ENCODE assay signal across 7 cellular contexts in genomic region chr10:133336131-133337078, GRCh38. TPM values are rescaled to one million over a fixed set of nuclear protein-coding genes. Genes with fewer than 3 reads are reported as not detected.
A peak's percentile ranks its signal among the peaks of the same experiment; 100 is the strongest.
DNase-seq lines count a peak whose midpoint lies in the region; ATAC-seq and TF ChIP-seq lines count a peak whose summit lies in the region.

CALY (minus strand) TSS chr10:133336896; CDS start chr10:133328989, 7,907 bp downstream.

- intact Hi-C loops in IMR-90 (cut with micrococcal nuclease) = no loop called here
- intact Hi-C loops in dorsolateral prefrontal cortex (cut with DNase I) = no loop called here

- H3K27me3 ChIP-seq in IMR-90 (ENCODE audit: control insufficient read depth, insufficient read depth, low read length) (peaks cover 50% of the 10 kb centered on the region), dorsolateral prefrontal cortex (peaks cover 0 to 32% (median 15%) of the 10 kb centered on the region in 45 donors), thoracic aorta (replicated peaks; ENCODE audit: insufficient read depth) (peaks cover 6% of the 10 kb centered on the region)

- WGBS in IMR-90 (ENCODE audit: extremely low coverage in 2 of 2, insufficient read length in 1 of 2), 2 experiments = 13% methylated on average over 42 of the region's 98 CpGs; no CpG with 5 or more reads in 1 of the 2 experiments

- H3K9me1 ChIP-seq in IMR-90 (ENCODE audit: insufficient read depth, low read length) = no peaks in the 10 kb centered on the region

- no peak for TF ChIP-seq POLR2A in IMR-90 (IDR thresholded peaks at IDR 0.05; ENCODE audit: low read depth, low read length)

- no peak within 1 kb of the TSS for H4K8ac ChIP-seq in IMR-90 (ENCODE audit: low read depth in 2 of 2, low read length in 2 of 2)

- no peak within 1 kb of the TSS for H2BK120ac ChIP-seq in IMR-90 (ENCODE audit: low read depth, low read length)

- peaks cover 36% of the 10 kb centered on the region for H3K27me3 Mint-ChIP-seq in activated CD4-positive, alpha-beta T cell treated with anti-CD3 and anti-CD28 coated beads, Interleukin-2, amount 10 ng/mL, durations not matched to agents 7 days and 5 days

- peak within 1 kb of the TSS; percentile 59 for H3K4me3 Mint-ChIP-seq in activated CD4-positive, alpha-beta T cell treated with anti-CD3 and anti-CD28 coated beads, Interleukin-2, amount 10 ng/mL, durations not matched to agents 7 days and 5 days

- in situ Hi-C loops in IMR-90 (cut with MboI; ENCODE audit: low sequenced_read_pairs) = no loop called here

- no peaks in the 10 kb centered on the region for H4K20me1 ChIP-seq in IMR-90 (ENCODE audit: insufficient read depth, low read length)

- H3K14ac ChIP-seq in IMR-90 (replicated peaks; ENCODE audit: low read depth, low read length) = no peak within 1 kb of the TSS

- H3K9me3 ChIP-seq in IMR-90 (ENCODE audit: control insufficient read depth, insufficient read depth, low read length) = no peaks in the 10 kb centered on the region; the same call in 1 of the 2 replicates
- no peaks in the 10 kb centered on the region for H3K9me3 ChIP-seq in thoracic aorta

- no peak within 1 kb of the TSS for H4K91ac ChIP-seq in IMR-90 (ENCODE audit: insufficient read depth, low read depth, low read length)

- ATAC-seq in IMR-90 (ENCODE audit: low read depth) (no peak), thoracic aorta (ENCODE audit: insufficient number of reproducible peaks, low FRiP score, low read depth) (no peak), HG02759 (IDR thresholded peaks at IDR 0.05; ENCODE audit: unreplicated experiment) (no peak)

- peak within 1 kb of the TSS; percentile 67 for H2BK5ac ChIP-seq in IMR-90 (ENCODE audit: low read depth, low read length, poor library complexity, severe bottlenecking)

- H3K27ac ChIP-seq in IMR-90 (ENCODE audit: insufficient read depth, low read length) = no peak within 1 kb of the TSS
- peak within 1 kb of the TSS in 57 of 59 donors; percentile 23 to 96 (median 83) for H3K27ac ChIP-seq in dorsolateral prefrontal cortex
- H3K27ac ChIP-seq in thoracic aorta = no peak within 1 kb of the TSS

- peak within 1 kb of the TSS; percentile 72 for H2AK9ac ChIP-seq in IMR-90 (replicated peaks; ENCODE audit: low read depth, low read length, poor library complexity)

- no peaks in the 10 kb centered on the region for H3K36me3 ChIP-seq in IMR-90 (ENCODE audit: control insufficient read depth, insufficient read depth, low read length)
- H3K36me3 ChIP-seq in thoracic aorta = no peaks in the 10 kb centered on the region

- H3K4me1 ChIP-seq in IMR-90 (ENCODE audit: control insufficient read depth, insufficient read depth, low read length) (peaks cover 3% of the 10 kb centered on the region; the same call in 1 of the 2 replicates), thoracic aorta (ENCODE audit: control insufficient read depth in 1 of 2, low read depth in 2 of 2) (peaks cover 17 to 22% of the 10 kb centered on the region in 2 donors)

- no peak within 1 kb of the TSS for H3K23ac ChIP-seq in IMR-90 (ENCODE audit: low read depth, low read length)

- H3K4ac ChIP-seq in IMR-90 (ENCODE audit: low read depth, low read length) = no peak within 1 kb of the TSS

- no peaks in the 10 kb centered on the region for H3K36me3 Mint-ChIP-seq in activated CD4-positive, alpha-beta T cell treated with anti-CD3 and anti-CD28 coated beads, Interleukin-2, amount 10 ng/mL, durations not matched to agents 7 days and 5 days (ENCODE audit: low read depth)

- POLR2A ChIA-PET in IMR-90 (lab: Charles Lee; ENCODE audit: unreplicated experiment) = no interaction called here
- POLR2A ChIA-PET in activated CD4-positive, alpha-beta T cell treated with anti-CD3 and anti-CD28 coated beads, Interleukin-2, amount 10 ng/mL, durations not matched to agents 7 days and 5 days (lab: Charles Lee) = no interaction called here

- H2BK20ac ChIP-seq in IMR-90 (ENCODE audit: low read depth, low read length) = no peak within 1 kb of the TSS

- no peak for TF ChIP-seq RAD21 in IMR-90 (IDR thresholded peaks at IDR 0.05; ENCODE audit: low read length)

- H3K79me1 ChIP-seq in IMR-90 (ENCODE audit: low read depth in 1 of 2, low read length in 2 of 2) = no peaks in the 10 kb centered on the region

- H4K5ac ChIP-seq in IMR-90 (ENCODE audit: low read depth, low read length) = no peak within 1 kb of the TSS

- H3K9me3 Mint-ChIP-seq in activated CD4-positive, alpha-beta T cell treated with anti-CD3 and anti-CD28 coated beads, Interleukin-2, amount 10 ng/mL, durations not matched to agents 7 days and 5 days = no peaks in the 10 kb centered on the region

- BruUV-seq in IMR-90 (replicated peaks; lab: Mats Ljungman, UMichigan) = no TSS peak

- TF ChIP-seq CTCF in IMR-90 (conservative IDR thresholded peaks at IDR 0.05; ENCODE audit: low read depth, low read length) = no peak
- TF ChIP-seq CTCF in dorsolateral prefrontal cortex (IDR thresholded peaks at IDR 0.05 in 54 of 56, conservative IDR thresholded peaks at IDR 0.05 in 2 of 56; ENCODE audit: low read depth in 1 of 56, partially characterized antibody in 56 of 56) = no peak
- TF ChIP-seq CTCF in thoracic aorta (IDR thresholded peaks at IDR 0.05) = no peak

- peak within 1 kb of the TSS; percentile 62 for H3K27ac Mint-ChIP-seq in activated CD4-positive, alpha-beta T cell treated with anti-CD3 and anti-CD28 coated beads, Interleukin-2, amount 10 ng/mL, durations not matched to agents 7 days and 5 days

- dilution Hi-C loops in IMR-90 (cut with HindIII; ENCODE audit: low sequenced_read_pairs, unreplicated experiment) = no loop called here

- H3K9ac ChIP-seq in IMR-90 (ENCODE audit: low read depth, low read length) = no peak within 1 kb of the TSS

- H2AK5ac ChIP-seq in IMR-90 (ENCODE audit: low read depth, low read length) = no peak within 1 kb of the TSS

- CTCF ChIA-PET in IMR-90 (lab: Yijun Ruan, JAX) = no interaction called here
- CTCF ChIA-PET in activated CD4-positive, alpha-beta T cell treated with anti-CD3 and anti-CD28 coated beads, Interleukin-2, amount 10 ng/mL, durations not matched to agents 7 days and 5 days (lab: Charles Lee) = interaction anchor here (1.2 kb wide), 1 partner anchor 29 kb away, joined by 4 read pairs; no protein-coding TSS in a partner anchor

- peak within 1 kb of the TSS; percentile 65 for H3K4me2 ChIP-seq in IMR-90 (ENCODE audit: low read depth, low read length)

- peak within 1 kb of the TSS; percentile 86 for H2AFZ ChIP-seq in IMR-90 (replicated peaks; ENCODE audit: low read length, poor library complexity)

- H3K56ac ChIP-seq in IMR-90 (ENCODE audit: extremely low read depth, insufficient read depth, low read length) = no peak within 1 kb of the TSS

- no peak within 1 kb of the TSS for H3K18ac ChIP-seq in IMR-90 (ENCODE audit: low read depth, low read length)

- peaks cover 3% of the 10 kb centered on the region for H3K4me1 Mint-ChIP-seq in activated CD4-positive, alpha-beta T cell treated with anti-CD3 and anti-CD28 coated beads, Interleukin-2, amount 10 ng/mL, durations not matched to agents 7 days and 5 days

- no peak within 1 kb of the TSS for H2BK15ac ChIP-seq in IMR-90 (ENCODE audit: low read depth, low read length)

- DNase-seq in IMR-90 = no peak
- DNase-seq in activated CD4-positive, alpha-beta T cell treated with anti-CD3 and anti-CD28 coated beads, Interleukin-2, amount 10 ng/mL, durations not matched to agents 7 days and 5 days = peak; percentile 89
- peak; percentile 70 to 96 (median 90) for DNase-seq in dorsolateral prefrontal cortex
- peak in 45 of 56 donors; percentile 26 to 93 (median 70) for DNase-seq in nucleus accumbens (lab: John Stamatoyannopoulos, UW)
- no peak for DNase-seq in thoracic aorta (ENCODE audit: low spot score)
- no peak for DNase-seq in AML-193 (lab: John Stamatoyannopoulos, UW)

- peak within 1 kb of the TSS; percentile 38 for H3K4me3 ChIP-seq in IMR-90 (ENCODE audit: insufficient read depth, low read depth, low read length)
- H3K4me3 ChIP-seq in dorsolateral prefrontal cortex = peak within 1 kb of the TSS; percentile 38 to 74 (median 60)
- H3K4me3 ChIP-seq in thoracic aorta = peak within 1 kb of the TSS; percentile 69

TF ChIP-seq in IMR-90, 13 proteins besides CTCF, POLR2A, EP300 and RAD21 (continues in another document):
- TF ChIP-seq MAFK (IDR thresholded peaks at IDR 0.05; ENCODE audit: low read depth, low read length) (no peak), FOS (IDR thresholded peaks at IDR 0.05; ENCODE audit: low read depth, low read length) (no peak), NFE2L2 (IDR thresholded peaks at IDR 0.05; ENCODE audit: low read depth, low read length) (no peak), RCOR1 (IDR thresholded peaks at IDR 0.05; ENCODE audit: insufficient replicate concordance, low read length) (no peak), CHD1 (IDR thresholded peaks at IDR 0.05; ENCODE audit: low read depth, low read length) (no peak), MAZ (IDR thresholded peaks at IDR 0.05; ENCODE audit: borderline replicate concordance, low read depth, low read length) (no peak), MXI1 (IDR thresholded peaks at IDR 0.05; ENCODE audit: borderline replicate concordance, low read depth, low read length) (no peak), USF2 (IDR thresholded peaks at IDR 0.05; ENCODE audit: low read depth, low read length) (no peak), CEBPB (IDR thresholded peaks at IDR 0.05; ENCODE audit: low read depth, low read length) (no peak)
- TF ChIP-seq, protein P1, sequence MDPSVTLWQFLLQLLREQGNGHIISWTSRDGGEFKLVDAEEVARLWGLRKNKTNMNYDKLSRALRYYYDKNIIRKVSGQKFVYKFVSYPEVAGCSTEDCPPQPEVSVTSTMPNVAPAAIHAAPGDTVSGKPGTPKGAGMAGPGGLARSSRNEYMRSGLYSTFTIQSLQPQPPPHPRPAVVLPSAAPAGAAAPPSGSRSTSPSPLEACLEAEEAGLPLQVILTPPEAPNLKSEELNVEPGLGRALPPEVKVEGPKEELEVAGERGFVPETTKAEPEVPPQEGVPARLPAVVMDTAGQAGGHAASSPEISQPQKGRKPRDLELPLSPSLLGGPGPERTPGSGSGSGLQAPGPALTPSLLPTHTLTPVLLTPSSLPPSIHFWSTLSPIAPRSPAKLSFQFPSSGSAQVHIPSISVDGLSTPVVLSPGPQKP (IDR thresholded peaks at IDR 0.05; ENCODE audit: borderline replicate concordance, low read depth, low read length) = no peak

RNA-seq across cellular contexts. Expression of gene CALY, which starts in this region (rescaled TPM):
- total RNA-seq in IMR-90 (2012; rRNA removed) = not detected in 2 replicates
- polyA plus RNA-seq in IMR-90 (2012; rRNA removed) = 0.34 and 0.62 TPM in 2 replicates
- polyA plus RNA-seq in IMR-90 (2012; cell fraction: cytosol; rRNA removed) = 1.1 and 1.9 TPM in 2 replicates
- polyA plus RNA-seq in IMR-90 (2012; cell fraction: nucleus; rRNA removed; ENCODE audit: low replicate concordance) = 0.88 and 2.2 TPM in 2 replicates
- total RNA-seq in activated CD4-positive, alpha-beta T cell treated with anti-CD3 and anti-CD28 coated beads, Interleukin-2, amount 10 ng/mL, durations not matched to agents 7 days and 5 days = not detected
- total RNA-seq in dorsolateral prefrontal cortex = 100 to 1,000 TPM in 119 of 120 experiments, 10 to 100 TPM in 1; 79.8 to 353 (median 247) TPM
- not detected for total RNA-seq in thoracic aorta

Comparison
In these comparisons a context has a peak if more than half of its experiments do, and no peak if none do; other contexts are left out.
1. RNA of gene CALY (total RNA-seq): 79.8 to 353 TPM in dorsolateral prefrontal cortex; not detected in thoracic aorta, not detected in activated CD4-positive, alpha-beta T cell treated with anti-CD3 and anti-CD28 coated beads, Interleukin-2, amount 10 ng/mL, durations not matched to agents 7 days and 5 days and not detected in IMR-90; every median in the first group is over 10 times any median in the second.
2. Peak in DNase-seq in activated CD4-positive, alpha-beta T cell treated with anti-CD3 and anti-CD28 coated beads, Interleukin-2, amount 10 ng/mL, durations not matched to agents 7 days and 5 days; RNA of the gene not detected or under 1 TPM.
3. DNase-seq: peak in dorsolateral prefrontal cortex (10 of 10) and nucleus accumbens (45 of 56); none in IMR-90 (single experiment), thoracic aorta (single experiment) and AML-193 (0 of 2).
4. H3K27ac ChIP-seq: peak in dorsolateral prefrontal cortex (57 of 59); none in IMR-90 (single experiment) and thoracic aorta (0 of 2).
5. Peak in every context shown above with its lines, with median percentiles within 50 percentile points of each other: H3K4me3 ChIP-seq.